In the genomic region with DNA sequence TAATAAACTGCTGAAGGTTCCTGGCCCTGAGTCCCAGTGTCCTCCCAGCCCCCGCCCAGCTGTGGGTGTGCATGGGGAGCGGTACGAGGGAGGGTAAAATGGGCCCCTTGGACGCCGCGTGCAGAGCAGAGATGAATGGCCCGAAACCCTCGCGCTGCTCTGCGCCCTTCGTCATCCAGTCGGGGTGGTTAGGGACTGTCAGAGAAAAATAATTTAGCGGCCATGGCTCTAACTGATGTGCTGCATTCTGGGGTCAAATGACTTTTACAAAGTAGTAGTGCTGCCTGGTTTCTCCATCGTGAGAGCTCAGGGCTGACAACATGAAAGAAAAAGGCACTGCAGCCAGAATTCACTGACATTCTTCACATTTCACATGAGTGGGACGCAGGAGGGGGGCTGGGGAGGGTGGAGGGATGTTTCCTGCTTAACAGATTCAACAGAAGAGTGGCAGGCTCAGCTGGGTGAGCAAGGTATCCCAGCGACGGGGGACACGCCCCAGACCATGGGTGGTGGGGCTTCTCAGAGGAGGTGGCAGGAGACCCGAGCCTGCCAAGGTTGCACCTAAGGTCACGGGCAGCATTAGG, we compare ENCODE assay signal across 16 cellular contexts.
DNase-seq lines count a peak whose midpoint lies in the region; ATAC-seq and TF ChIP-seq lines count a peak whose summit lies in the region.
"Had no signal": no experiment of that assay in that cellular context is flagged by ENCODE, and none has a peak within 500 bp of the region (broad histone marks: within the 10 kb centered on the region; RNA-seq: fewer than 3 reads in every experiment).

No MANE protein-coding gene starts in this region.

- TF ChIP-seq CTCF in SK-N-SH (IDR thresholded peaks at IDR 0.05) (no peak), endothelial cell (IDR thresholded peaks at IDR 0.05; ENCODE audit: unreplicated experiment) (no peak), upper lobe of right lung (IDR thresholded peaks at IDR 0.05) (no peak)

- no peaks in the 10 kb centered on the region for H3K27me3 ChIP-seq in SK-N-SH (ENCODE audit: insufficient read depth)
- H3K27me3 ChIP-seq in upper lobe of right lung = peaks cover 13% of the 10 kb centered on the region

- 69% methylated on average over 17 of the region's 20 CpGs for WGBS in SK-N-SH (ENCODE audit: low lambda C conversion rate)

- no peaks in the 10 kb centered on the region for H3K36me3 ChIP-seq in SK-N-SH (replicated peaks in 1 of 2; ENCODE audit: control insufficient read depth in 1 of 2, insufficient read depth in 2 of 2, low read length in 1 of 2)
- no peaks in the 10 kb centered on the region for H3K36me3 ChIP-seq in upper lobe of right lung
- H3K36me3 ChIP-seq: esophagus muscularis mucosa had no signal

- H3K4me2 ChIP-seq in SK-N-SH = no peak overlapping the region

- H3K4me1 ChIP-seq in SK-N-SH (ENCODE audit: control insufficient read depth in 1 of 2, insufficient read depth in 2 of 2, low read depth in 1 of 2, low read length in 1 of 2) (peaks cover 0 to 26% of the 10 kb centered on the region in 2 experiments; a peak in 2 of 4 replicates), upper lobe of right lung (no peaks in the 10 kb centered on the region)

- H3K36me3 Mint-ChIP-seq in endothelial cell (ENCODE audit: low read depth, unreplicated experiment) = no peaks in the 10 kb centered on the region
- no peaks in the 10 kb centered on the region for H3K36me3 Mint-ChIP-seq in naive B cell
- H3K36me3 Mint-ChIP-seq: activated CD4-positive, alpha-beta memory T cell treated with anti-CD3 and anti-CD28 coated beads for 36 hours had no signal

- H3K9me3 ChIP-seq in SK-N-SH = no peaks in the 10 kb centered on the region
- H3K9me3 ChIP-seq in upper lobe of right lung = no peaks in the 10 kb centered on the region
- H3K9me3 ChIP-seq: esophagus muscularis mucosa had no signal

- H3K9ac ChIP-seq in SK-N-SH = no peak overlapping the region

- POLR2A ChIA-PET in SK-N-SH (lab: Yijun Ruan, JAX) = no interaction called here

- H3K4me1 Mint-ChIP-seq in endothelial cell (ENCODE audit: unreplicated experiment) (peaks cover 17% of the 10 kb centered on the region), naive B cell (peaks cover 13 to 32% (median 16%) of the 10 kb centered on the region in 3 donors)

- DNase-seq in SK-N-SH (no peak), endothelial cell (ENCODE audit: low spot score) (no peak), naive B cell (no peak), upper lobe of right lung (peak; percentile 39), NCI-H1105 treated with DMSO at 0.1 percent for 48 hours (lab: John Stamatoyannopoulos, UW) (no peak)
- DNase-seq: CD4-positive, alpha-beta T cell; HFFc6; nucleus accumbens; stimulated activated naive CD4-positive, alpha-beta T cell had no signal

- no peaks in the 10 kb centered on the region for H3F3A ChIP-seq in SK-N-SH (replicated peaks; ENCODE audit: insufficient read depth)

- no peak for TF ChIP-seq RAD21 in SK-N-SH (IDR thresholded peaks at IDR 0.05; ENCODE audit: low read length)

- CTCF ChIA-PET in SK-N-SH (lab: Yijun Ruan, JAX) = interaction anchor here (0.7 to 2.4 kb wide), 7 partner anchors 9 to 369 kb away, joined by 3 to 11 read pairs (median 3); no protein-coding TSS in a partner anchor

- H3K4me3 ChIP-seq in SK-N-SH (ENCODE audit: low read depth in 2 of 2, low read length in 1 of 2) = no peak overlapping the region
- no peak overlapping the region for H3K4me3 ChIP-seq in upper lobe of right lung
- H3K4me3 ChIP-seq: esophagus muscularis mucosa had no signal

- TF ChIP-seq EP300 in SK-N-SH (IDR thresholded peaks at IDR 0.05; ENCODE audit: borderline replicate concordance in 1 of 2, low read depth in 1 of 2, low read length in 1 of 2) = no peak

- H3K27ac ChIP-seq in SK-N-SH (ENCODE audit: low read depth in 2 of 2, low read length in 1 of 2) = no peak overlapping the region; a peak in 1 of 4 replicates
- no peak overlapping the region for H3K27ac ChIP-seq in upper lobe of right lung
- H3K27ac ChIP-seq: 22Rv1, esophagus muscularis mucosa had no signal

- intact Hi-C loops in upper lobe of right lung (cut with DNase I) = no loop called here

- H2AFZ ChIP-seq in SK-N-SH (ENCODE audit: low read depth) = no peak overlapping the region

- no peaks in the 10 kb centered on the region for H3K9me3 Mint-ChIP-seq in endothelial cell (ENCODE audit: unreplicated experiment)
- peaks cover 0 to 3% (median 0%) of the 10 kb centered on the region in 7 donors for H3K9me3 Mint-ChIP-seq in naive B cell
- H3K9me3 Mint-ChIP-seq: activated CD4-positive, alpha-beta memory T cell treated with anti-CD3 and anti-CD28 coated beads for 36 hours; activated T-helper 1 cell treated with anti-CD3 and anti-CD28 coated beads, Interleukin-12 subunit alpha, Interleukin-12 subunit beta, Interleukin-2, Interleukin-4 antibody, amounts not matched to agents 30 ng/mL and 10 ng/mL and 1 ng/mL, durations not matched to agents 14 hours and 24 hours and 36 hours; CD4-positive, alpha-beta T cell had no signal

- no peaks in the 10 kb centered on the region for H3K79me2 ChIP-seq in SK-N-SH (ENCODE audit: insufficient read depth)

- H3K27ac Mint-ChIP-seq in endothelial cell (ENCODE audit: unreplicated experiment) (peak overlapping the region; percentile 24), naive B cell (peak overlapping the region; percentile 51 to 85 (median 70))
- H3K27ac Mint-ChIP-seq: activated CD4-positive, alpha-beta memory T cell treated with anti-CD3 and anti-CD28 coated beads for 36 hours; activated T-helper 1 cell treated with anti-CD3 and anti-CD28 coated beads, Interleukin-12 subunit alpha, Interleukin-12 subunit beta, Interleukin-2, Interleukin-4 antibody, amounts not matched to agents 30 ng/mL and 10 ng/mL and 1 ng/mL, durations not matched to agents 14 hours and 24 hours and 36 hours; CD4-positive, alpha-beta T cell; HFFc6 had no signal

- H4K20me1 ChIP-seq in SK-N-SH (ENCODE audit: insufficient read depth) = no peaks in the 10 kb centered on the region

- H3K27me3 Mint-ChIP-seq in endothelial cell (ENCODE audit: unreplicated experiment) (no peaks in the 10 kb centered on the region), naive B cell (peaks cover 9 to 45% (median 31%) of the 10 kb centered on the region in 3 donors)

- H3K9me2 ChIP-seq in SK-N-SH = no peaks in the 10 kb centered on the region

- no peak for ATAC-seq in SK-N-SH treated with all-trans-retinoic acid at 6 μM for 48 hours
- no peak for ATAC-seq in naive B cell (ENCODE audit: low read depth in 2 of 2)
- no peak for ATAC-seq in upper lobe of right lung
- no peak for ATAC-seq in GM21447 (IDR thresholded peaks at IDR 0.05; ENCODE audit: unreplicated experiment)
- no peak for ATAC-seq in GM18870 (IDR thresholded peaks at IDR 0.05; ENCODE audit: unreplicated experiment)

- no peak overlapping the region for H3K4me3 Mint-ChIP-seq in endothelial cell (ENCODE audit: unreplicated experiment)
- no peak overlapping the region for H3K4me3 Mint-ChIP-seq in naive B cell
- H3K4me3 Mint-ChIP-seq: activated CD4-positive, alpha-beta memory T cell treated with anti-CD3 and anti-CD28 coated beads for 36 hours; activated T-helper 1 cell treated with anti-CD3 and anti-CD28 coated beads, Interleukin-12 subunit alpha, Interleukin-12 subunit beta, Interleukin-2, Interleukin-4 antibody, amounts not matched to agents 30 ng/mL and 10 ng/mL and 1 ng/mL, durations not matched to agents 14 hours and 24 hours and 36 hours; CD4-positive, alpha-beta T cell; HFFc6 had no signal

TF ChIP-seq in SK-N-SH treated with all-trans-retinoic acid at 6 μM for 48 hours, 23 proteins besides CTCF, POLR2A, EP300 and RAD21:
- no peak for TF ChIP-seq ZNF8 (CRISPR knock-in tag; IDR thresholded peaks at IDR 0.05)
- TF ChIP-seq ISL1 (CRISPR knock-in tag; IDR thresholded peaks at IDR 0.05) = peak; percentile 75; the same call in 1 of the 2 replicates
- TF ChIP-seq, protein P1, sequence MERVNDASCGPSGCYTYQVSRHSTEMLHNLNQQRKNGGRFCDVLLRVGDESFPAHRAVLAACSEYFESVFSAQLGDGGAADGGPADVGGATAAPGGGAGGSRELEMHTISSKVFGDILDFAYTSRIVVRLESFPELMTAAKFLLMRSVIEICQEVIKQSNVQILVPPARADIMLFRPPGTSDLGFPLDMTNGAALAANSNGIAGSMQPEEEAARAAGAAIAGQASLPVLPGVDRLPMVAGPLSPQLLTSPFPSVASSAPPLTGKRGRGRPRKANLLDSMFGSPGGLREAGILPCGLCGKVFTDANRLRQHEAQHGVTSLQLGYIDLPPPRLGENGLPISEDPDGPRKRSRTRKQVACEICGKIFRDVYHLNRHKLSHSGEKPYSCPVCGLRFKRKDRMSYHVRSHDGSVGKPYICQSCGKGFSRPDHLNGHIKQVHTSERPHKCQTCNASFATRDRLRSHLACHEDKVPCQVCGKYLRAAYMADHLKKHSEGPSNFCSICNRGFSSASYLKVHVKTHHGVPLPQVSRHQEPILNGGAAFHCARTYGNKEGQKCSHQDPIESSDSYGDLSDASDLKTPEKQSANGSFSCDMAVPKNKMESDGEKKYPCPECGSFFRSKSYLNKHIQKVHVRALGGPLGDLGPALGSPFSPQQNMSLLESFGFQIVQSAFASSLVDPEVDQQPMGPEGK (CRISPR knock-in tag; IDR thresholded peaks at IDR 0.05; ENCODE audit: borderline replicate concordance) = peak; percentile 61; the same call in 1 of the 2 replicates

TF ChIP-seq in SK-N-SH, 30 proteins besides CTCF, POLR2A, EP300 and RAD21 (continues in another document):
- TF ChIP-seq, protein P2, sequence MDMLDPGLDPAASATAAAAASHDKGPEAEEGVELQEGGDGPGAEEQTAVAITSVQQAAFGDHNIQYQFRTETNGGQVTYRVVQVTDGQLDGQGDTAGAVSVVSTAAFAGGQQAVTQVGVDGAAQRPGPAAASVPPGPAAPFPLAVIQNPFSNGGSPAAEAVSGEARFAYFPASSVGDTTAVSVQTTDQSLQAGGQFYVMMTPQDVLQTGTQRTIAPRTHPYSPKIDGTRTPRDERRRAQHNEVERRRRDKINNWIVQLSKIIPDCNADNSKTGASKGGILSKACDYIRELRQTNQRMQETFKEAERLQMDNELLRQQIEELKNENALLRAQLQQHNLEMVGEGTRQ (IDR thresholded peaks at IDR 0.05; ENCODE audit: borderline replicate concordance, low read depth, low read length) = no peak
- TF ChIP-seq, protein P3, sequence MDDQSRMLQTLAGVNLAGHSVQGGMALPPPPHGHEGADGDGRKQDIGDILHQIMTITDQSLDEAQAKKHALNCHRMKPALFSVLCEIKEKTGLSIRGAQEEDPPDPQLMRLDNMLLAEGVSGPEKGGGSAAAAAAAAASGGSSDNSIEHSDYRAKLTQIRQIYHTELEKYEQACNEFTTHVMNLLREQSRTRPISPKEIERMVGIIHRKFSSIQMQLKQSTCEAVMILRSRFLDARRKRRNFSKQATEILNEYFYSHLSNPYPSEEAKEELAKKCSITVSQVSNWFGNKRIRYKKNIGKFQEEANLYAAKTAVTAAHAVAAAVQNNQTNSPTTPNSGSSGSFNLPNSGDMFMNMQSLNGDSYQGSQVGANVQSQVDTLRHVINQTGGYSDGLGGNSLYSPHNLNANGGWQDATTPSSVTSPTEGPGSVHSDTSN (IDR thresholded peaks at IDR 0.05) = no peak
- no peak for TF ChIP-seq ELF1 (IDR thresholded peaks at IDR 0.05)
